13 cellular contexts compared by ENCODE assay signal in genomic region chr2:63047193-63047533, GRCh38. TPM values are rescaled to one million over a fixed set of nuclear protein-coding genes. Genes with fewer than 3 reads are reported as not detected.
DNase-seq lines count a peak whose midpoint lies in the region; ATAC-seq and TF ChIP-seq lines count a peak whose summit lies in the region.
"Had no signal": no experiment of that assay in that cellular context is flagged by ENCODE, and none has a peak within 500 bp of the region (broad histone marks: within the 10 kb centered on the region; RNA-seq: fewer than 3 reads in every experiment).

No MANE protein-coding gene starts in this region.

- H3K4me1 ChIP-seq in BLaER1 (peaks cover 18% of the 10 kb centered on the region), lower lobe of right lung (peaks cover 40% of the 10 kb centered on the region)

- intact Hi-C loops in lower lobe of right lung (cut with DNase I), result no loop called here

- H3K4me2 ChIP-seq in BLaER1, result no peak overlapping the region

- ATAC-seq in lower lobe of right lung, result no peak
- no peak for ATAC-seq in GM21423 (IDR thresholded peaks at IDR 0.05; ENCODE audit: unreplicated experiment)
- no peak for ATAC-seq in GM21390 (IDR thresholded peaks at IDR 0.05; ENCODE audit: unreplicated experiment)

- 0 out of 2 replicates have a peak, but pooled peaks cover 5% of the 10 kb centered on the region for H3K36me3 ChIP-seq in BLaER1
- H3K36me3 ChIP-seq in brain microvascular endothelial cell (replicated peaks), result no peaks in the 10 kb centered on the region
- H3K36me3 ChIP-seq in lower lobe of right lung, result no peaks in the 10 kb centered on the region

- DNase-seq in GM12864 (ENCODE audit: low read depth), result no peak
- DNase-seq in brain microvascular endothelial cell, result no peak
- DNase-seq in lower lobe of right lung, result no peak
- no peak for DNase-seq in stimulated activated CD4-positive, alpha-beta T cell treated with anti-CD3 and anti-CD28 coated beads, Interleukin-2, amount 100 ng/mL, for 24 hours
- DNase-seq in SK-N-DZ (ENCODE audit: low spot score), result no peak
- DNase-seq: Calu3, NCI-H510A had no signal

- TF ChIP-seq CTCF in GM12864 (IDR thresholded peaks at IDR 0.05; ENCODE audit: low read depth, low read length, missing control alignments) (no peak), brain microvascular endothelial cell (IDR thresholded peaks at IDR 0.05; ENCODE audit: low read depth, low read length, missing control alignments) (no peak), lower lobe of right lung (IDR thresholded peaks at IDR 0.05) (no peak)

- H3K9me3 ChIP-seq in BLaER1 (peaks cover 9% of the 10 kb centered on the region; the same call in 1 of the 2 replicates), lower lobe of right lung (no peaks in the 10 kb centered on the region)

- peaks cover 81% of the 10 kb centered on the region for H4K20me1 ChIP-seq in BLaER1

- no peak overlapping the region for H3K9ac ChIP-seq in BLaER1

- H3K4me3 ChIP-seq in BLaER1, result 0 out of 2 replicates have a peak overlapping the region, but pooled peaks have one; percentile 6
- H3K4me3 ChIP-seq in GM12864 (ENCODE audit: low read depth, low read length), result peak overlapping the region; percentile 36
- H3K4me3 ChIP-seq in brain microvascular endothelial cell (ENCODE audit: low read depth, low read length), result peak overlapping the region; percentile 24
- peak overlapping the region; percentile 33 for H3K4me3 ChIP-seq in lower lobe of right lung
- H3K4me3 ChIP-seq: tibial nerve had no signal

- H3K27me3 ChIP-seq in BLaER1 (peaks cover 80% of the 10 kb centered on the region), brain microvascular endothelial cell (replicated peaks) (peaks cover 44% of the 10 kb centered on the region), lower lobe of right lung (ENCODE audit: low read depth) (peaks cover 90% of the 10 kb centered on the region)

- in situ Hi-C loops in brain microvascular endothelial cell (cut with HindIII; ENCODE audit: low pct_ligation_motif_present, low sequenced_read_pairs), result no loop called here

- H3K27ac ChIP-seq in BLaER1 (no peak overlapping the region), brain microvascular endothelial cell (no peak overlapping the region), lower lobe of right lung (no peak overlapping the region)
- H3K27ac ChIP-seq: tibial nerve had no signal

RNA-seq across cellular contexts. Expression of gene OTX1, which starts 3.5 kb away (rescaled TPM):
- 0.27 TPM for total RNA-seq in lower lobe of right lung
- 0.07 TPM in 1 of 2 replicates, not detected in the other for polyA plus RNA-seq in SK-N-DZ (2014; cell fraction: cytosol; rRNA removed)
- polyA plus RNA-seq in SK-N-DZ (2014; cell fraction: nucleus; rRNA removed), result 0.82 and 1.5 TPM in 2 replicates
- total RNA-seq: cerebellum, tibial nerve had no signal
- polyA plus RNA-seq: neural cell had no signal
